ENCODE assay signal across 8 cellular contexts in genomic region chr16:29285151-29285885, GRCh38.
A peak's percentile ranks its signal among the peaks of the same experiment; 100 is the strongest.
DNase-seq lines count a peak whose midpoint lies in the region; ATAC-seq and TF ChIP-seq lines count a peak whose summit lies in the region.
"Not testable (repeated sequence)": the region's sequence is repeated elsewhere in the genome, so short reads cannot be mapped to it uniquely, and the experiment has no call there.

No MANE protein-coding gene starts in this region.

- H2BK5ac ChIP-seq in mesendoderm (ENCODE audit: low read length): not testable (repeated sequence)
- peak overlapping the region; percentile 99 for H2BK5ac ChIP-seq in trophoblast cell (ENCODE audit: low read depth, low read length, poor library complexity)

- H3K9me3 ChIP-seq in right cardiac atrium (ENCODE audit: control insufficient read depth, low read length); trophoblast cell (ENCODE audit: insufficient read depth, low read depth, low read length); thyroid gland: not testable (repeated sequence)

- not testable (repeated sequence) for H3K9ac ChIP-seq in mesendoderm (ENCODE audit: low read length); trophoblast cell (ENCODE audit: low read length)

- CTCF ChIA-PET in Calu3 (lab: Charles Lee); activated CD8-positive, alpha-beta T cell treated with anti-CD3 and anti-CD28 coated beads for 36 hours (lab: Charles Lee): not testable (repeated sequence)

- not testable (repeated sequence) for H3K23ac ChIP-seq in mesendoderm (ENCODE audit: low read length); trophoblast cell (ENCODE audit: low read length)

- intact Hi-C loops in Calu3 (cut with micrococcal nuclease; ENCODE audit: unreplicated experiment); activated CD8-positive, alpha-beta T cell treated with anti-CD3 and anti-CD28 coated beads for 36 hours (cut with micrococcal nuclease); right cardiac atrium (cut with DNase I); thyroid gland (cut with DNase I): not testable (repeated sequence)

- H2BK12ac ChIP-seq in trophoblast cell (ENCODE audit: low read length): peak overlapping the region; percentile 100

- H3K79me1 ChIP-seq in mesendoderm (ENCODE audit: low read length): not testable (repeated sequence)
- H3K79me1 ChIP-seq in trophoblast cell (ENCODE audit: low read length): peaks cover 25% of the 10 kb centered on the region

- H3K27ac Mint-ChIP-seq in Calu3 (ENCODE audit: unreplicated experiment) (peak overlapping the region; percentile 94), chondrocyte (ENCODE audit: unreplicated experiment) (peak overlapping the region; percentile 51)
- H3K27ac Mint-ChIP-seq in activated CD8-positive, alpha-beta T cell treated with anti-CD3 and anti-CD28 coated beads for 36 hours: not testable (repeated sequence)

- peak overlapping the region; percentile 100 for H4K91ac ChIP-seq in trophoblast cell (ENCODE audit: low read depth, low read length)

- not testable (repeated sequence) for H3K4me3 ChIP-seq in right cardiac atrium (ENCODE audit: low read length); mesendoderm (ENCODE audit: low read length); trophoblast cell (ENCODE audit: low read depth, low read length); thyroid gland (replicated peaks in 1 of 3)

- not testable (repeated sequence) for H3K27me3 ChIP-seq in right cardiac atrium (ENCODE audit: control insufficient read depth, insufficient read depth); mesendoderm (ENCODE audit: insufficient read depth, low read length, poor library complexity); trophoblast cell (ENCODE audit: insufficient read depth, low read length); thyroid gland

- not testable (repeated sequence) for TF ChIP-seq CTCF in Calu3 (IDR thresholded peaks at IDR 0.05; ENCODE audit: unreplicated experiment); activated CD8-positive, alpha-beta T cell treated with anti-CD3 and anti-CD28 coated beads for 36 hours (IDR thresholded peaks at IDR 0.05); chondrocyte (IDR thresholded peaks at IDR 0.05); thyroid gland (IDR thresholded peaks at IDR 0.05)

- H2BK120ac ChIP-seq in mesendoderm (ENCODE audit: low read depth, low read length): not testable (repeated sequence)
- peak overlapping the region; percentile 100 for H2BK120ac ChIP-seq in trophoblast cell (ENCODE audit: insufficient read depth, low read length, poor library complexity)

- peak overlapping the region; percentile 67 for H4K12ac ChIP-seq in trophoblast cell (ENCODE audit: low read depth, low read length)

- not testable (repeated sequence) for H3K27me3 Mint-ChIP-seq in Calu3 (ENCODE audit: unreplicated experiment); activated CD8-positive, alpha-beta T cell treated with anti-CD3 and anti-CD28 coated beads for 36 hours; chondrocyte (ENCODE audit: low read depth)

- POLR2A ChIA-PET in activated CD8-positive, alpha-beta T cell treated with anti-CD3 and anti-CD28 coated beads for 36 hours (lab: Charles Lee): not testable (repeated sequence)

- H2BK15ac ChIP-seq in mesendoderm (replicated peaks; ENCODE audit: low read depth): not testable (repeated sequence)

- not testable (repeated sequence) for TF ChIP-seq POLR2A in thyroid gland (IDR thresholded peaks at IDR 0.05)

- WGBS in right cardiac atrium: 54% methylated on average over 32 of the region's 32 CpGs
- no CpG with 5 or more reads among the region's 32 CpGs for WGBS in mesendoderm (ENCODE audit: extremely low coverage, insufficient coverage, low lambda C conversion rate)
- WGBS in trophoblast cell (ENCODE audit: extremely low coverage, insufficient coverage, insufficient read length): no CpG with 5 or more reads among the region's 32 CpGs
- WGBS in thyroid gland, 2 donors: 45 to 56% methylated on average over 14 to 20 of the region's 32 CpGs

- H3K4me1 ChIP-seq in right cardiac atrium (ENCODE audit: control insufficient read depth, insufficient read depth, low read length); mesendoderm (ENCODE audit: control insufficient read depth, low read depth, low read length): not testable (repeated sequence)
- peaks cover 18 to 36% of the 10 kb centered on the region in 2 experiments for H3K4me1 ChIP-seq in trophoblast cell (ENCODE audit: control insufficient read depth in 1 of 2, insufficient read depth in 2 of 2, low read length in 2 of 2)
- peaks cover 16 to 39% of the 10 kb centered on the region in 2 donors for H3K4me1 ChIP-seq in thyroid gland

- not testable (repeated sequence) for H3K36me3 ChIP-seq in mesendoderm (ENCODE audit: control insufficient read depth, insufficient read depth, low read length); trophoblast cell (ENCODE audit: control insufficient read depth in 1 of 2, insufficient read depth in 2 of 2, low read length in 2 of 2); thyroid gland

- not testable (repeated sequence) for BruUV-seq in Calu3 (replicated peaks; lab: Mats Ljungman, UMichigan)

- H3K9me3 Mint-ChIP-seq in Calu3 (ENCODE audit: low read depth, unreplicated experiment) (peaks cover 17% of the 10 kb centered on the region), chondrocyte (ENCODE audit: low read depth) (peaks cover 10% of the 10 kb centered on the region)
- not testable (repeated sequence) for H3K9me3 Mint-ChIP-seq in activated CD8-positive, alpha-beta T cell treated with anti-CD3 and anti-CD28 coated beads for 36 hours

- H3K4me2 ChIP-seq in mesendoderm (ENCODE audit: low read length): not testable (repeated sequence)
- H3K4me2 ChIP-seq in trophoblast cell (ENCODE audit: low read length): peak overlapping the region; percentile 50

- DNase-seq in Calu3 (peak; percentile 83), NCI-H526 (lab: John Stamatoyannopoulos, UW) (peak; percentile 45 to 82), right cardiac atrium (peak in 2 of 3 donors; percentile 57 to 65), mesendoderm (peak; percentile 62), trophoblast cell (peak; percentile 30 to 65), thyroid gland (peak; percentile 42 to 47)
- peak; percentile 25 for DNase-seq in activated CD8-positive, alpha-beta T cell treated with anti-CD3 and anti-CD28 coated beads for 36 hours
- DNase-seq in chondrocyte (ENCODE audit: low spot score): not testable (repeated sequence)

- not testable (repeated sequence) for H3K4ac ChIP-seq in mesendoderm (ENCODE audit: low read depth, low read length)
- H3K4ac ChIP-seq in trophoblast cell (ENCODE audit: low read depth, low read length): peak overlapping the region; percentile 99

- not testable (repeated sequence) for H4K8ac ChIP-seq in mesendoderm (ENCODE audit: low read depth, low read length)
- H4K8ac ChIP-seq in trophoblast cell (ENCODE audit: low read depth, low read length): peak overlapping the region; percentile 96

- H3K27ac ChIP-seq in right cardiac atrium (ENCODE audit: low read length); mesendoderm (ENCODE audit: low read depth, low read length): not testable (repeated sequence)
- H3K27ac ChIP-seq in trophoblast cell (ENCODE audit: low read depth, low read length) (peak overlapping the region; percentile 86), thyroid gland (peak overlapping the region in 1 of 3 donors; percentile 46)

- peak overlapping the region; percentile 49 for H3K56ac ChIP-seq in mesendoderm (ENCODE audit: low read length)

- H3K4me1 Mint-ChIP-seq in Calu3 (ENCODE audit: low read depth, unreplicated experiment) (peaks cover 19% of the 10 kb centered on the region), chondrocyte (ENCODE audit: low read depth) (peaks cover 47% of the 10 kb centered on the region)
- H3K4me1 Mint-ChIP-seq in activated CD8-positive, alpha-beta T cell treated with anti-CD3 and anti-CD28 coated beads for 36 hours (ENCODE audit: low read depth): peaks cover 17% of the 10 kb centered on the region

- not testable (repeated sequence) for H3K79me2 ChIP-seq in mesendoderm (ENCODE audit: control insufficient read depth, insufficient read depth, low read length); trophoblast cell (ENCODE audit: control insufficient read depth, insufficient read depth, low read length, poor library complexity)

- H3K4me3 Mint-ChIP-seq in Calu3 (ENCODE audit: low read depth, unreplicated experiment) (peak overlapping the region; percentile 60), chondrocyte (ENCODE audit: unreplicated experiment) (peak overlapping the region; percentile 22)
- peak overlapping the region; percentile 42 for H3K4me3 Mint-ChIP-seq in activated CD8-positive, alpha-beta T cell treated with anti-CD3 and anti-CD28 coated beads for 36 hours

- H3K36me3 Mint-ChIP-seq in Calu3 (ENCODE audit: insufficient read depth, unreplicated experiment): peaks cover 47% of the 10 kb centered on the region
- H3K36me3 Mint-ChIP-seq in activated CD8-positive, alpha-beta T cell treated with anti-CD3 and anti-CD28 coated beads for 36 hours (ENCODE audit: low read depth); chondrocyte (ENCODE audit: low read depth): not testable (repeated sequence)

- ATAC-seq in activated CD8-positive, alpha-beta T cell treated with anti-CD3 and anti-CD28 coated beads for 36 hours: peak; percentile 45
- not testable (repeated sequence) for ATAC-seq in right cardiac atrium

- not testable (repeated sequence) for H4K5ac ChIP-seq in mesendoderm (ENCODE audit: low read length)

- H2AFZ ChIP-seq in trophoblast cell (ENCODE audit: insufficient read depth, low read length, poor library complexity): peak overlapping the region; percentile 73

- H3K14ac ChIP-seq in trophoblast cell (ENCODE audit: low read length): peak overlapping the region; percentile 98

- H2AK5ac ChIP-seq in mesendoderm (ENCODE audit: low read length): not testable (repeated sequence)
- H2AK5ac ChIP-seq in trophoblast cell (ENCODE audit: low read length): peak overlapping the region; percentile 76

- H3K18ac ChIP-seq in mesendoderm (ENCODE audit: low read length) (peak overlapping the region; percentile 93), trophoblast cell (ENCODE audit: low read length) (peak overlapping the region; percentile 96)
